Comparison of ENCODE assay signal across 14 cellular contexts in the genomic region with DNA sequence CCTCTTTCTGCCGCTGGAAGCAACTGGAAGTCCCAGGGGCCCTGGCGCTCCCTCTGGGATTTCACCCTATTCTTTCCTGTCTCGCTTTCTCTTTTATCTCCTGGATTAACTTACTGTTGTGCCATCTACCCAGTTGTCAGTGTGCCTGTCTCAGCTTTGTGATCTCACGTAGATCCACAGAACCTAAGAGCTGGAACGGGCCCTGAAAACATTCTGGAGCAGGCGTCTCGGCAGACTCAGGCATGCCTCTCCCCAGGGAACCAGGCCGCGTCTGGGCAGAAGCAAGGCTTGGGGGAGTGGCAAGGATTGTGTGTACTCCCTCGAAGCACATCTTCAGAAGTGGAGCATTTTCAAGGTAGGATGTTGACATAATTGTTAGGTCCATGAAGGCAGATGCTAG.
DNase-seq lines count a peak whose midpoint lies in the region; ATAC-seq lines count a peak whose summit lies in the region.
"Had no signal": no experiment of that assay in that cellular context is flagged by ENCODE, and none has a peak within 500 bp of the region (broad histone marks: within the 10 kb centered on the region; RNA-seq: fewer than 3 reads in every experiment).

No MANE protein-coding gene starts in this region.

- H3K9me3 ChIP-seq in BLaER1 treated with 17β-estradiol and CSF1 and Interleukin-3, amounts not matched to agents 10 nM and 100 nM (replicated peaks in 1 of 11), result no peaks in the 10 kb centered on the region
- H3K9me3 ChIP-seq: MG63 had no signal

- ATAC-seq in HG02973 (IDR thresholded peaks at IDR 0.05; ENCODE audit: unreplicated experiment), result no peak

- H3K9ac ChIP-seq in BLaER1 treated with 17β-estradiol and CSF1 and Interleukin-3, amounts not matched to agents 10 nM and 100 nM, result peak overlapping the region in 6 of 11 experiments; percentile 14 to 78 (median 18); a peak in 5 of 22 replicates

- H3K36me3 ChIP-seq in BLaER1 treated with 17β-estradiol and CSF1 and Interleukin-3, amounts not matched to agents 10 nM and 100 nM, result no peaks in the 10 kb centered on the region

- peak; percentile 83 for DNase-seq in NCI-H2171 treated with DMSO at 0.1 percent for 48 hours (lab: John Stamatoyannopoulos, UW)
- peak; percentile 46 for DNase-seq in iPS-NIHi7 (ENCODE audit: extremely low spot score)
- DNase-seq in SW480 (ENCODE audit: low spot score), result no peak
- no peak for DNase-seq in cerebellar nuclear complex (lab: John Stamatoyannopoulos, UW)
- DNase-seq: ACHN; CD8-positive, alpha-beta memory T cell; MG63; NCI-H1092 treated with DMSO at 0.1 percent for 48 hours; NCI-H2029; NCI-H774; PC-9 had no signal

- peak overlapping the region; percentile 50 to 92 (median 79) for H3K4me2 ChIP-seq in BLaER1 treated with 17β-estradiol and CSF1 and Interleukin-3, amounts not matched to agents 10 nM and 100 nM
- H3K4me2 ChIP-seq: PC-9 had no signal

- H3K4me1 ChIP-seq in BLaER1 treated with 17β-estradiol and CSF1 and Interleukin-3, amounts not matched to agents 10 nM and 100 nM, result peaks cover 43 to 84% (median 64%) of the 10 kb centered on the region in 10 experiments

- peak overlapping the region in 9 of 11 experiments; percentile 30 to 96 (median 84); a peak in 16 of 22 replicates for H3K27ac ChIP-seq in BLaER1 treated with 17β-estradiol and CSF1 and Interleukin-3, amounts not matched to agents 10 nM and 100 nM
- peak overlapping the region; percentile 13 for H3K27ac ChIP-seq in temporal lobe (ENCODE audit: low read depth, low read length)
- H3K27ac ChIP-seq: PC-9 had no signal

- no peak overlapping the region for H3K4me3 ChIP-seq in BLaER1 treated with 17β-estradiol and CSF1 and Interleukin-3, amounts not matched to agents 10 nM and 100 nM
- H3K4me3 ChIP-seq: MG63, PC-9 had no signal

- H3K27me3 ChIP-seq in BLaER1 treated with 17β-estradiol and CSF1 and Interleukin-3, amounts not matched to agents 10 nM and 100 nM, result no peaks in the 10 kb centered on the region
- H3K27me3 ChIP-seq: MG63 had no signal

- H4K20me1 ChIP-seq in BLaER1 treated with 17β-estradiol and CSF1 and Interleukin-3, amounts not matched to agents 10 nM and 100 nM, result no peaks in the 10 kb centered on the region

Comparison
In these comparisons a context has a peak if more than half of its experiments do, and no peak if none do; other contexts are left out.
1. DNase-seq: peak in NCI-H2171 treated with DMSO at 0.1 percent for 48 hours (single experiment) and iPS-NIHi7 (single experiment); none in SW480 (single experiment) and cerebellar nuclear complex (0 of 2).